ENCODE assay signal across 16 cellular contexts in genomic region chr20:58010186-58010585, GRCh38.
DNase-seq lines count a peak whose midpoint lies in the region; ATAC-seq, FAIRE-seq and TF ChIP-seq lines count a peak whose summit lies in the region.
"Had no signal": no experiment of that assay in that cellular context is flagged by ENCODE, and none has a peak within 500 bp of the region (broad histone marks: within the 10 kb centered on the region; RNA-seq: fewer than 3 reads in every experiment).

No MANE protein-coding gene starts in this region.

- no peaks in the 10 kb centered on the region for H3K36me3 ChIP-seq in colonic mucosa
- H3K36me3 ChIP-seq: BLaER1 had no signal

- no peak overlapping the region for H3K4me3 Mint-ChIP-seq in activated T-cell treated with anti-CD3 and anti-CD28 coated beads, Interleukin-2, amount 50 U/mL, for 24 hours
- H3K4me3 Mint-ChIP-seq: CD8-positive, alpha-beta memory T cell had no signal

- in situ Hi-C loops in GM13977 (cut with MboI; ENCODE audit: low pct_unique_long_range_greater_than_20kb, low sequenced_read_pairs, unreplicated experiment) = no loop called here

- no peak overlapping the region for H3K27ac Mint-ChIP-seq in activated T-cell treated with anti-CD3 and anti-CD28 coated beads, Interleukin-2, amount 50 U/mL, for 24 hours
- H3K27ac Mint-ChIP-seq: CD8-positive, alpha-beta memory T cell had no signal

- no peaks in the 10 kb centered on the region for H3K36me3 Mint-ChIP-seq in activated T-cell treated with anti-CD3 and anti-CD28 coated beads, Interleukin-2, amount 50 U/mL, for 24 hours (ENCODE audit: low read depth)
- H3K36me3 Mint-ChIP-seq: CD8-positive, alpha-beta memory T cell had no signal

- no peak overlapping the region for H3K4me3 ChIP-seq in colonic mucosa
- H3K4me3 ChIP-seq: BLaER1 had no signal

- DNase-seq in activated effector memory CD4-positive, alpha-beta T cell treated with anti-CD3 and anti-CD28 coated beads, Interleukin-2, amount 50 U/mL, for 16 hours = peak; percentile 19
- DNase-seq in activated effector memory CD4-positive, alpha-beta T cell treated with Interleukin-2 at 50 U/mL for 16 hours = no peak
- peak; percentile 13 for DNase-seq in colonic mucosa
- peak; percentile 38 for DNase-seq in sciatic nerve (ENCODE audit: low spot score)
- DNase-seq in urothelium cell line (ENCODE audit: low spot score) = no peak
- no peak for DNase-seq in GM13977 (ENCODE audit: low spot score)
- DNase-seq in activated T-cell treated with anti-CD3 and anti-CD28 coated beads, Interleukin-2, amount 50 U/mL, for 24 hours = no peak
- no peak for DNase-seq in T1000 (lab: John Stamatoyannopoulos, UW)
- DNase-seq: AML-193; CD8-positive, alpha-beta memory T cell; DND-41; GDM1 had no signal

- no peaks in the 10 kb centered on the region for H3K9me3 Mint-ChIP-seq in activated T-cell treated with anti-CD3 and anti-CD28 coated beads, Interleukin-2, amount 50 U/mL, for 24 hours
- H3K9me3 Mint-ChIP-seq: CD8-positive, alpha-beta memory T cell had no signal

- no peaks in the 10 kb centered on the region for H3K9me3 ChIP-seq in colonic mucosa
- H3K9me3 ChIP-seq: BLaER1, Caco-2 had no signal

- no peaks in the 10 kb centered on the region for H3K4me1 ChIP-seq in colonic mucosa
- H3K4me1 ChIP-seq: Caco-2 had no signal

- H3K27me3 Mint-ChIP-seq in activated T-cell treated with anti-CD3 and anti-CD28 coated beads, Interleukin-2, amount 50 U/mL, for 24 hours = peaks cover 35% of the 10 kb centered on the region

- intact Hi-C loops in colonic mucosa (cut with DNase I) (no loop called here), sciatic nerve (cut with DNase I) (no loop called here)

- H3K4me1 Mint-ChIP-seq in activated T-cell treated with anti-CD3 and anti-CD28 coated beads, Interleukin-2, amount 50 U/mL, for 24 hours (ENCODE audit: low read depth) = peaks cover 11% of the 10 kb centered on the region

- no peak overlapping the region for H3K27ac ChIP-seq in colonic mucosa
- H3K27ac ChIP-seq: 22Rv1, BLaER1 had no signal

- peak; percentile 32 for FAIRE-seq in urothelium cell line (lab: Jason Lieb, UNC)

- ATAC-seq in sciatic nerve = no peak
- ATAC-seq: HCT116 had no signal

- no peaks in the 10 kb centered on the region for H3K27me3 ChIP-seq in colonic mucosa
- H3K27me3 ChIP-seq: BLaER1 had no signal

- no peak overlapping the region for H3K9ac ChIP-seq in colonic mucosa (ENCODE audit: low read depth in 2 of 2, low read length in 2 of 2)
- H3K9ac ChIP-seq: BLaER1 had no signal

- TF ChIP-seq CTCF in colonic mucosa (IDR thresholded peaks at IDR 0.05) = no peak
- no peak for TF ChIP-seq CTCF in GM13977 (IDR thresholded peaks at IDR 0.05; ENCODE audit: extremely low read depth, insufficient read depth, missing control alignments)

Comparison
In these comparisons a context has a peak if more than half of its experiments do, and no peak if none do; other contexts are left out.
1. DNase-seq: peak in activated effector memory CD4-positive, alpha-beta T cell treated with anti-CD3 and anti-CD28 coated beads, Interleukin-2, amount 50 U/mL, for 16 hours (single experiment), colonic mucosa (single experiment) and sciatic nerve (single experiment); none in activated effector memory CD4-positive, alpha-beta T cell treated with Interleukin-2 at 50 U/mL for 16 hours (single experiment), urothelium cell line (single experiment), GM13977 (single experiment), activated T-cell treated with anti-CD3 and anti-CD28 coated beads, Interleukin-2, amount 50 U/mL, for 24 hours (single experiment) and T1000 (single experiment).